ENCODE assay signal across 18 cellular contexts in the genomic region with DNA sequence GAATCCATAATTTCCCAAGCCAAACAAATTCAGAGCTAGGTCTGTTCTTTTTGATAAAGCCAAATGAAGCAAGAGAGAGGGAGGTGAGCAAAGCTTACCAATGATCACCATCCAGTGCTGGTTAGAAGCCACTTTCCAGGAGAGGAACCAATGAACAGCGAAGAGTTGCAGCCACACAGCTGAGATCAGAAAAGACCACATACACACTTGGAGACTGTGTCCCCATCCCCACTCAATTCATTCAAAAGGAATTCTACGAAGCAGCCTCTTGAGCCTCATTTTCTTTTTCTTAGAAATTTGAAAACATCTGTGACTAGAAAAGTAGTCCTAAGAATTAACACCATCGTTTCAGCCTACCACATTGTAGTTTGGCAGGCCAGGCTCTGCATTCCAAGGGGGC. TPM values are rescaled to one million over a fixed set of nuclear protein-coding genes. Genes with fewer than 3 reads are reported as not detected.
DNase-seq lines count a peak whose midpoint lies in the region; ATAC-seq and TF ChIP-seq lines count a peak whose summit lies in the region.
"Had no signal": no experiment of that assay in that cellular context is flagged by ENCODE, and none has a peak within 500 bp of the region (broad histone marks: within the 10 kb centered on the region; RNA-seq: fewer than 3 reads in every experiment).

No MANE protein-coding gene starts in this region.

- H3K36me3 ChIP-seq in BLaER1 (peaks cover 64% of the 10 kb centered on the region), SK-N-MC (ENCODE audit: insufficient read depth, low read length) (peaks cover 55% of the 10 kb centered on the region), OCI-LY7 (ENCODE audit: insufficient read depth, low read length) (peaks cover 66% of the 10 kb centered on the region)

- ATAC-seq in activated CD4-positive, alpha-beta T cell treated with anti-CD3 and anti-CD28 coated beads for 36 hours = no peak
- ATAC-seq in naive thymus-derived CD8-positive, alpha-beta T cell = no peak
- ATAC-seq: K562 had no signal

- TF ChIP-seq CTCF in OCI-LY7 (conservative IDR thresholded peaks at IDR 0.05; ENCODE audit: low read length) = no peak

- H3K9ac ChIP-seq in BLaER1 (0 out of 2 replicates have a peak overlapping the region, but pooled peaks have one; percentile 5), SK-N-MC (ENCODE audit: insufficient read length) (no peak overlapping the region)

- DNase-seq in activated CD4-positive, alpha-beta T cell treated with anti-CD3 and anti-CD28 coated beads for 36 hours = no peak
- DNase-seq in activated CD4-positive, alpha-beta T cell treated with anti-CD3 and anti-CD28 coated beads for 4 hours = no peak
- no peak for DNase-seq in SK-N-MC (ENCODE audit: low read depth, low spot score)
- DNase-seq in naive thymus-derived CD8-positive, alpha-beta T cell = no peak
- no peak for DNase-seq in NCI-H2107 (lab: John Stamatoyannopoulos, UW)
- DNase-seq in OCI-LY7 (ENCODE audit: low spot score) = no peak
- no peak for DNase-seq in SHP77 treated with DMSO at 0.1 percent for 48 hours (lab: John Stamatoyannopoulos, UW)
- DNase-seq: 8988T, GOT3, NCI-H1436, NCI-H2029, NCI-H774, PC-9 had no signal

- peaks cover 27% of the 10 kb centered on the region for H3K36me3 Mint-ChIP-seq in activated CD4-positive, alpha-beta T cell treated with anti-CD3 and anti-CD28 coated beads for 36 hours (ENCODE audit: low read depth)
- peaks cover 6 to 56% (median 9%) of the 10 kb centered on the region in 3 donors for H3K36me3 Mint-ChIP-seq in naive thymus-derived CD8-positive, alpha-beta T cell

- no peaks in the 10 kb centered on the region for H3K79me2 ChIP-seq in OCI-LY7 (ENCODE audit: insufficient read depth, low read depth, low read length)

- no TSS peak for BruUV-seq in OCI-LY7 (replicated peaks; lab: Mats Ljungman, UMichigan)

- POLR2A ChIA-PET in activated CD4-positive, alpha-beta T cell treated with anti-CD3 and anti-CD28 coated beads for 36 hours (lab: Charles Lee) = no interaction called here
- POLR2A ChIA-PET in naive thymus-derived CD8-positive, alpha-beta T cell (lab: Charles Lee) = interaction anchor here (0.6 kb wide), 1 partner anchor 265 kb away, joined by 3 read pairs; no protein-coding TSS in a partner anchor
- POLR2A ChIA-PET in OCI-LY7 (lab: Charles Lee) = no interaction called here

- 0 out of 2 replicates have a peak, but pooled peaks cover 9% of the 10 kb centered on the region for H3K4me1 ChIP-seq in BLaER1
- no peaks in the 10 kb centered on the region for H3K4me1 ChIP-seq in OCI-LY7 (ENCODE audit: insufficient read depth, low read length, poor library complexity, severe bottlenecking)

- H3K4me2 ChIP-seq in BLaER1 (no peak overlapping the region; the same call in 1 of the 2 replicates), OCI-LY7 (ENCODE audit: low read length) (no peak overlapping the region)
- H3K4me2 ChIP-seq: PC-9 had no signal

- H3K4me3 ChIP-seq in BLaER1 (no peak overlapping the region), SK-N-MC (no peak overlapping the region), OCI-LY7 (ENCODE audit: low read depth, low read length, poor library complexity, severe bottlenecking) (no peak overlapping the region)
- H3K4me3 ChIP-seq: K562, PC-9, SJSA1 had no signal

- intact Hi-C loops in activated CD4-positive, alpha-beta T cell treated with anti-CD3 and anti-CD28 coated beads for 36 hours (cut with DNase I, micrococcal nuclease) = loop anchor here (5.0 to 10.0 kb wide), 3 partner anchors 195 to 362 kb away; partner anchors contain the start of gene CFAP141 (in 1 of the 2)
- intact Hi-C loops in OCI-LY7 (cut with micrococcal nuclease; ENCODE audit: unreplicated experiment) = loop anchor here (10.0 kb wide), 1 partner anchor 225 kb away; the partner anchor contains the start of genes AQP10 and ATP8B2

- peaks cover 9% of the 10 kb centered on the region for H3K4me1 Mint-ChIP-seq in activated CD4-positive, alpha-beta T cell treated with anti-CD3 and anti-CD28 coated beads for 36 hours
- H3K4me1 Mint-ChIP-seq in naive thymus-derived CD8-positive, alpha-beta T cell = peaks cover 12 to 25% (median 22%) of the 10 kb centered on the region in 4 donors

- no peaks in the 10 kb centered on the region for H3K27me3 ChIP-seq in BLaER1
- H3K27me3 ChIP-seq: SJSA1 had no signal

- no peaks in the 10 kb centered on the region for H3K9me3 ChIP-seq in BLaER1
- H3K9me3 ChIP-seq in SK-N-MC (ENCODE audit: low read depth, low read length) = no peaks in the 10 kb centered on the region
- no peaks in the 10 kb centered on the region for H3K9me3 ChIP-seq in OCI-LY7 (ENCODE audit: low read length)
- H3K9me3 ChIP-seq: SJSA1 had no signal

- H2AFZ ChIP-seq in OCI-LY7 (ENCODE audit: low read length) = no peak overlapping the region
- H2AFZ ChIP-seq: PC-9 had no signal

- H3K27me3 Mint-ChIP-seq in activated CD4-positive, alpha-beta T cell treated with anti-CD3 and anti-CD28 coated beads for 36 hours = no peaks in the 10 kb centered on the region
- peaks cover 0 to 3% (median 0%) of the 10 kb centered on the region in 5 donors for H3K27me3 Mint-ChIP-seq in naive thymus-derived CD8-positive, alpha-beta T cell

- H3K9me3 Mint-ChIP-seq in activated CD4-positive, alpha-beta T cell treated with anti-CD3 and anti-CD28 coated beads for 36 hours (ENCODE audit: low read depth) = no peaks in the 10 kb centered on the region
- no peaks in the 10 kb centered on the region for H3K9me3 Mint-ChIP-seq in naive thymus-derived CD8-positive, alpha-beta T cell

- H3K27ac ChIP-seq in BLaER1 = no peak overlapping the region
- H3K27ac ChIP-seq in SK-N-MC = peak overlapping the region; percentile 88; the same call in 1 of the 2 replicates
- H3K27ac ChIP-seq in OCI-LY7 (ENCODE audit: low read depth, low read length, poor library complexity, severe bottlenecking) = no peak overlapping the region
- H3K27ac ChIP-seq: PC-9, SJSA1 had no signal

- peak overlapping the region; percentile 2 for H3K27ac Mint-ChIP-seq in activated CD4-positive, alpha-beta T cell treated with anti-CD3 and anti-CD28 coated beads for 36 hours
- H3K27ac Mint-ChIP-seq in naive thymus-derived CD8-positive, alpha-beta T cell = peak overlapping the region in 7 of 10 donors; percentile 10 to 75 (median 40)

- H3K4me3 Mint-ChIP-seq in activated CD4-positive, alpha-beta T cell treated with anti-CD3 and anti-CD28 coated beads for 36 hours = no peak overlapping the region
- H3K4me3 Mint-ChIP-seq in naive thymus-derived CD8-positive, alpha-beta T cell = no peak overlapping the region

- peaks cover 65% of the 10 kb centered on the region for H4K20me1 ChIP-seq in BLaER1
- no peaks in the 10 kb centered on the region for H4K20me1 ChIP-seq in OCI-LY7 (ENCODE audit: insufficient read depth, low read length)

- no peaks in the 10 kb centered on the region for H3K9me2 ChIP-seq in OCI-LY7 (ENCODE audit: insufficient read depth, low read length)

- CTCF ChIA-PET in activated CD4-positive, alpha-beta T cell treated with anti-CD3 and anti-CD28 coated beads for 36 hours (lab: Charles Lee) = interaction anchor here (0.7 to 3.1 kb wide), 6 partner anchors 52 to 144 kb away, joined by 3 to 16 read pairs (median 4); no protein-coding TSS in a partner anchor
- CTCF ChIA-PET in OCI-LY7 (lab: Charles Lee; ENCODE audit: unreplicated experiment) = no interaction called here

RNA-seq across cellular contexts. Expression of gene UBE2Q1, which starts 9.1 kb away (rescaled TPM):
- total RNA-seq in activated CD4-positive, alpha-beta T cell treated with anti-CD3 and anti-CD28 coated beads for 36 hours = 100 to 1,000 TPM in 1 of 2 experiments, 10 to 100 TPM in 1; 89.3 to 101 TPM
- 100 to 1,000 TPM; 109 to 114 TPM for total RNA-seq in naive thymus-derived CD8-positive, alpha-beta T cell
- polyA plus RNA-seq in naive thymus-derived CD8-positive, alpha-beta T cell = 10 to 100 TPM; 10.5 to 13.3 (median 12.6) TPM
- total RNA-seq in OCI-LY7 (2014; rRNA removed; shearing (Covaris generic)) = 34.6 and 54.0 TPM in 2 replicates
- total RNA-seq in OCI-LY7 (2022) = 84.5 and 93.7 TPM in 2 replicates

RNA-seq across cellular contexts. Expression of gene CHRNB2, which starts 18.2 kb away (rescaled TPM):
- total RNA-seq in activated CD4-positive, alpha-beta T cell treated with anti-CD3 and anti-CD28 coated beads for 36 hours = under 1 TPM in 1 of 2 experiments, not detected in 1; 0.07 TPM
- not detected for total RNA-seq in naive thymus-derived CD8-positive, alpha-beta T cell
- polyA plus RNA-seq in naive thymus-derived CD8-positive, alpha-beta T cell = under 1 TPM in 1 of 3 donors, not detected in 2; 0.03 TPM
- 0.13 and 0.33 TPM in 2 replicates for total RNA-seq in OCI-LY7 (2014; rRNA removed; shearing (Covaris generic))
- total RNA-seq in OCI-LY7 (2022) = 0.42 and 0.55 TPM in 2 replicates
- total RNA-seq: K562, NCI-H460, PC-9, SJSA1 had no signal

RNA-seq across cellular contexts. Expression of gene SHE, which starts 47.2 kb away (rescaled TPM):
- total RNA-seq in activated CD4-positive, alpha-beta T cell treated with anti-CD3 and anti-CD28 coated beads for 36 hours = under 1 TPM in 1 of 2 experiments, not detected in 1; 0.04 TPM
- total RNA-seq in naive thymus-derived CD8-positive, alpha-beta T cell = not detected
- not detected for polyA plus RNA-seq in naive thymus-derived CD8-positive, alpha-beta T cell
- total RNA-seq in OCI-LY7 (2014; rRNA removed; shearing (Covaris generic)) = not detected in 2 replicates
- total RNA-seq in OCI-LY7 (2022) = not detected in 2 replicates
- total RNA-seq: PC-9, SJSA1 had no signal
- polyA plus RNA-seq: BJ had no signal

RNA-seq across cellular contexts. Expression of gene TDRD10, which starts 47.4 kb away (rescaled TPM):
- total RNA-seq in activated CD4-positive, alpha-beta T cell treated with anti-CD3 and anti-CD28 coated beads for 36 hours = not detected
- total RNA-seq in naive thymus-derived CD8-positive, alpha-beta T cell = not detected
- not detected for polyA plus RNA-seq in naive thymus-derived CD8-positive, alpha-beta T cell
- total RNA-seq in OCI-LY7 (2014; rRNA removed; shearing (Covaris generic)) = 0.13 TPM in 1 of 2 replicates, not detected in the other
- not detected in 2 replicates for total RNA-seq in OCI-LY7 (2022)
- total RNA-seq: K562, NCI-H460, PC-9, SJSA1 had no signal
- polyA plus RNA-seq: BJ, K562 had no signal

RNA-seq across cellular contexts. Expression of gene ADAR, which starts 58.6 kb away (rescaled TPM):
- 100 to 1,000 TPM; 310 to 332 TPM for total RNA-seq in activated CD4-positive, alpha-beta T cell treated with anti-CD3 and anti-CD28 coated beads for 36 hours
- 100 to 1,000 TPM; 219 to 251 TPM for total RNA-seq in naive thymus-derived CD8-positive, alpha-beta T cell
- polyA plus RNA-seq in naive thymus-derived CD8-positive, alpha-beta T cell = 100 to 1,000 TPM in 2 of 3 donors, 10 to 100 TPM in 1; 93.2 to 132 (median 115) TPM
- total RNA-seq in OCI-LY7 (2014; rRNA removed; shearing (Covaris generic)) = 87.8 and 90.2 TPM in 2 replicates
- 136 and 139 TPM in 2 replicates for total RNA-seq in OCI-LY7 (2022)
